8 cellular contexts compared by ENCODE assay signal in the genomic region with DNA sequence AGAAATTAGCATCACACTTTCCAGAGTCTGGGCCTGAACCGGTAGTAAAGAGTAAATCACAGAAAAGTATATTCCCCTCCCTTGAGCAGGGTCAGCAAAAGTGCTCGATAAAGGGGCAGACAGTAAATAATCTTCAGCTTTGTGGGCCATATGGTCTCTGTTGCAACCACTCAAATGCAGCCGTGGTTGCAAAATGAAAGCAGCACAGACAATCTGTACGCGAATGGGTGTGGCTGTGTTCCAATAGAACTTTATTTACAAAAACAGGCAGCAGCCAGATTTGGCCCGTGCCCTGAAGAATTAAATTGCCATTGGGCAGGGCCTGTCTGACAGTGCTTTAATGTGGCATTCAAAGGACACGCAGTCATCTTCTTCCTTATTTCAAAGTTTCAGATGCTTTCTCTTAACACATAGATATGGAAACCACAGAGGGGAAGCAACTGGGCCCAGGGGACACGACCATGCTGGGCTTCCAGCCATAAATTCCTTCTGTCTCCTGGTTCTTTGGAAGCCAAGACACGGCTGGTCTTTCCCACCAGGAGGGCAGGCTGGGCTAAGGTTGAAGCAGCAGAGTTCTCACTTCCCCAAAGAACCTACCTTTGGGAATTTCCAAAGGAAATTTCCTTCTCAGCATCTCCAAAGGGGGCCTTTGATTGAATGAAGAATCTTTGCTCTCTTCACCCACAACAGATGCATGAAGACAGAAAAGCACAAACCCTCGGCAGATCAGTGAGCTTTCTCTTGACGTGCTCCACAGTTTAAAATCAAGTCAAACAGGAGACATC.
DNase-seq lines count a peak whose midpoint lies in the region; ATAC-seq and TF ChIP-seq lines count a peak whose summit lies in the region.

No MANE protein-coding gene starts in this region.

- no peaks in the 10 kb centered on the region for H3K9me3 Mint-ChIP-seq in CD4-positive, CD25-positive, alpha-beta regulatory T cell

- peaks cover 26% of the 10 kb centered on the region for H3K4me1 ChIP-seq in CD4-positive, CD25-positive, alpha-beta regulatory T cell (ENCODE audit: control insufficient read depth, insufficient read depth, low read length, poor library complexity, severe bottlenecking)

- peak overlapping the region; percentile 32 to 64 (median 45) for H3K27ac Mint-ChIP-seq in CD4-positive, CD25-positive, alpha-beta regulatory T cell

- peaks cover 0 to 63% (median 31%) of the 10 kb centered on the region in 4 donors for H3K4me1 Mint-ChIP-seq in CD4-positive, CD25-positive, alpha-beta regulatory T cell

- H3K36me3 Mint-ChIP-seq in CD4-positive, CD25-positive, alpha-beta regulatory T cell: no peaks in the 10 kb centered on the region

- no peak overlapping the region for H3K27ac ChIP-seq in CD4-positive, CD25-positive, alpha-beta regulatory T cell (ENCODE audit: insufficient read depth, low read length, poor library complexity, severe bottlenecking)

- DNase-seq in CD4-positive, CD25-positive, alpha-beta regulatory T cell: peak in 2 of 3 donors; percentile 52 to 80
- DNase-seq in fibroblast of pulmonary artery (ENCODE audit: low read depth) (peak; percentile 85), skeletal muscle cell (ENCODE audit: low read depth) (peak; percentile 79), NCI-H1048 (lab: John Stamatoyannopoulos, UW) (no peak), OCI-M2 (lab: John Stamatoyannopoulos, UW; ENCODE audit: unreplicated experiment) (no peak), DMS114 treated with DMSO at 0.1 percent for 48 hours (lab: John Stamatoyannopoulos, UW; ENCODE audit: unreplicated experiment) (no peak)

- H3K4me3 ChIP-seq in CD4-positive, CD25-positive, alpha-beta regulatory T cell (ENCODE audit: low read depth, low read length): peak overlapping the region; percentile 47
- H3K4me3 ChIP-seq in fibroblast of pulmonary artery (replicated peaks; ENCODE audit: low read depth, low read length): peak overlapping the region; percentile 4
- H3K4me3 ChIP-seq in skeletal muscle cell (ENCODE audit: low read depth, low read length): no peak overlapping the region

- peak; percentile 40 to 48 for ATAC-seq in CD4-positive, CD25-positive, alpha-beta regulatory T cell (ENCODE audit: low read depth in 2 of 2)
- peak; percentile 61 for ATAC-seq in HG02885 (IDR thresholded peaks at IDR 0.05; ENCODE audit: poor library complexity, unreplicated experiment)
- ATAC-seq in SK-N-SH treated with all-trans-retinoic acid at 6 μM for 48 hours: peak; percentile 26; the same call in 2 of the 3 replicates

- H3K36me3 ChIP-seq in CD4-positive, CD25-positive, alpha-beta regulatory T cell (ENCODE audit: control insufficient read depth, insufficient read depth, low read length): no peaks in the 10 kb centered on the region

- H3K4me3 Mint-ChIP-seq in CD4-positive, CD25-positive, alpha-beta regulatory T cell: peak overlapping the region in 3 of 4 donors; percentile 22 to 58 (median 55)

- H3K27me3 ChIP-seq in CD4-positive, CD25-positive, alpha-beta regulatory T cell (ENCODE audit: control insufficient read depth, insufficient read depth, low read length): no peaks in the 10 kb centered on the region

- H3K9me3 ChIP-seq in CD4-positive, CD25-positive, alpha-beta regulatory T cell (ENCODE audit: control insufficient read depth in 2 of 2, low read length in 2 of 2): no peaks in the 10 kb centered on the region

- H3K27me3 Mint-ChIP-seq in CD4-positive, CD25-positive, alpha-beta regulatory T cell: no peaks in the 10 kb centered on the region

- no peak for TF ChIP-seq CTCF in fibroblast of pulmonary artery (IDR thresholded peaks at IDR 0.05; ENCODE audit: low read length, missing control alignments)

TF ChIP-seq in SK-N-SH treated with all-trans-retinoic acid at 6 μM for 48 hours, 23 proteins besides CTCF, POLR2A, EP300 and RAD21:
- TF ChIP-seq RARB (CRISPR knock-in tag; IDR thresholded peaks at IDR 0.05) (no peak), ZNF565 (CRISPR knock-in tag; conservative IDR thresholded peaks at IDR 0.05; ENCODE audit: low read depth) (no peak), GLIS3 (CRISPR knock-in tag; IDR thresholded peaks at IDR 0.05) (no peak), SNAI2 (CRISPR knock-in tag; IDR thresholded peaks at IDR 0.05) (no peak), ESRRG (CRISPR knock-in tag; IDR thresholded peaks at IDR 0.05) (no peak), TOX (CRISPR knock-in tag; IDR thresholded peaks at IDR 0.05; ENCODE audit: borderline replicate concordance) (no peak), TCF4 (CRISPR knock-in tag; IDR thresholded peaks at IDR 0.05; ENCODE audit: borderline replicate concordance) (no peak), OSR1 (CRISPR knock-in tag; IDR thresholded peaks at IDR 0.05) (no peak), ZNF70 (CRISPR knock-in tag; IDR thresholded peaks at IDR 0.05) (no peak), ZFP30 (CRISPR knock-in tag; IDR thresholded peaks at IDR 0.05) (no peak), ZC3H10 (CRISPR knock-in tag; IDR thresholded peaks at IDR 0.05) (no peak), ZNF8 (CRISPR knock-in tag; IDR thresholded peaks at IDR 0.05) (no peak), CSDC2 (CRISPR knock-in tag; IDR thresholded peaks at IDR 0.05) (no peak), PPARA (CRISPR knock-in tag; IDR thresholded peaks at IDR 0.05; ENCODE audit: borderline replicate concordance) (no peak), BACH2 (CRISPR knock-in tag; IDR thresholded peaks at IDR 0.05; ENCODE audit: borderline replicate concordance) (no peak)
- TF ChIP-seq, protein P1, sequence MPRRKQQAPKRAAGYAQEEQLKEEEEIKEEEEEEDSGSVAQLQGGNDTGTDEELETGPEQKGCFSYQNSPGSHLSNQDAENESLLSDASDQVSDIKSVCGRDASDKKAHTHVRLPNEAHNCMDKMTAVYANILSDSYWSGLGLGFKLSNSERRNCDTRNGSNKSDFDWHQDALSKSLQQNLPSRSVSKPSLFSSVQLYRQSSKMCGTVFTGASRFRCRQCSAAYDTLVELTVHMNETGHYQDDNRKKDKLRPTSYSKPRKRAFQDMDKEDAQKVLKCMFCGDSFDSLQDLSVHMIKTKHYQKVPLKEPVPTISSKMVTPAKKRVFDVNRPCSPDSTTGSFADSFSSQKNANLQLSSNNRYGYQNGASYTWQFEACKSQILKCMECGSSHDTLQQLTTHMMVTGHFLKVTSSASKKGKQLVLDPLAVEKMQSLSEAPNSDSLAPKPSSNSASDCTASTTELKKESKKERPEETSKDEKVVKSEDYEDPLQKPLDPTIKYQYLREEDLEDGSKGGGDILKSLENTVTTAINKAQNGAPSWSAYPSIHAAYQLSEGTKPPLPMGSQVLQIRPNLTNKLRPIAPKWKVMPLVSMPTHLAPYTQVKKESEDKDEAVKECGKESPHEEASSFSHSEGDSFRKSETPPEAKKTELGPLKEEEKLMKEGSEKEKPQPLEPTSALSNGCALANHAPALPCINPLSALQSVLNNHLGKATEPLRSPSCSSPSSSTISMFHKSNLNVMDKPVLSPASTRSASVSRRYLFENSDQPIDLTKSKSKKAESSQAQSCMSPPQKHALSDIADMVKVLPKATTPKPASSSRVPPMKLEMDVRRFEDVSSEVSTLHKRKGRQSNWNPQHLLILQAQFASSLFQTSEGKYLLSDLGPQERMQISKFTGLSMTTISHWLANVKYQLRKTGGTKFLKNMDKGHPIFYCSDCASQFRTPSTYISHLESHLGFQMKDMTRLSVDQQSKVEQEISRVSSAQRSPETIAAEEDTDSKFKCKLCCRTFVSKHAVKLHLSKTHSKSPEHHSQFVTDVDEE (CRISPR knock-in tag; IDR thresholded peaks at IDR 0.05): no peak
- TF ChIP-seq, protein P2, sequence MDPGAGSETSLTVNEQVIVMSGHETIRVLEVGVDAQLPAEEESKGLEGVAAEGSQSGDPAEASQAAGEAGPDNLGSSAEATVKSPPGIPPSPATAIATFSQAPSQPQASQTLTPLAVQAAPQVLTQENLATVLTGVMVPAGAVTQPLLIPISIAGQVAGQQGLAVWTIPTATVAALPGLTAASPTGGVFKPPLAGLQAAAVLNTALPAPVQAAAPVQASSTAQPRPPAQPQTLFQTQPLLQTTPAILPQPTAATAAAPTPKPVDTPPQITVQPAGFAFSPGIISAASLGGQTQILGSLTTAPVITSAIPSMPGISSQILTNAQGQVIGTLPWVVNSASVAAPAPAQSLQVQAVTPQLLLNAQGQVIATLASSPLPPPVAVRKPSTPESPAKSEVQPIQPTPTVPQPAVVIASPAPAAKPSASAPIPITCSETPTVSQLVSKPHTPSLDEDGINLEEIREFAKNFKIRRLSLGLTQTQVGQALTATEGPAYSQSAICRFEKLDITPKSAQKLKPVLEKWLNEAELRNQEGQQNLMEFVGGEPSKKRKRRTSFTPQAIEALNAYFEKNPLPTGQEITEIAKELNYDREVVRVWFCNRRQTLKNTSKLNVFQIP (CRISPR knock-in tag; IDR thresholded peaks at IDR 0.05; ENCODE audit: borderline replicate concordance, low read depth): no peak
- TF ChIP-seq, protein P3, sequence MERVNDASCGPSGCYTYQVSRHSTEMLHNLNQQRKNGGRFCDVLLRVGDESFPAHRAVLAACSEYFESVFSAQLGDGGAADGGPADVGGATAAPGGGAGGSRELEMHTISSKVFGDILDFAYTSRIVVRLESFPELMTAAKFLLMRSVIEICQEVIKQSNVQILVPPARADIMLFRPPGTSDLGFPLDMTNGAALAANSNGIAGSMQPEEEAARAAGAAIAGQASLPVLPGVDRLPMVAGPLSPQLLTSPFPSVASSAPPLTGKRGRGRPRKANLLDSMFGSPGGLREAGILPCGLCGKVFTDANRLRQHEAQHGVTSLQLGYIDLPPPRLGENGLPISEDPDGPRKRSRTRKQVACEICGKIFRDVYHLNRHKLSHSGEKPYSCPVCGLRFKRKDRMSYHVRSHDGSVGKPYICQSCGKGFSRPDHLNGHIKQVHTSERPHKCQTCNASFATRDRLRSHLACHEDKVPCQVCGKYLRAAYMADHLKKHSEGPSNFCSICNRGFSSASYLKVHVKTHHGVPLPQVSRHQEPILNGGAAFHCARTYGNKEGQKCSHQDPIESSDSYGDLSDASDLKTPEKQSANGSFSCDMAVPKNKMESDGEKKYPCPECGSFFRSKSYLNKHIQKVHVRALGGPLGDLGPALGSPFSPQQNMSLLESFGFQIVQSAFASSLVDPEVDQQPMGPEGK (CRISPR knock-in tag; IDR thresholded peaks at IDR 0.05; ENCODE audit: borderline replicate concordance): no peak
- TF ChIP-seq, protein P4, sequence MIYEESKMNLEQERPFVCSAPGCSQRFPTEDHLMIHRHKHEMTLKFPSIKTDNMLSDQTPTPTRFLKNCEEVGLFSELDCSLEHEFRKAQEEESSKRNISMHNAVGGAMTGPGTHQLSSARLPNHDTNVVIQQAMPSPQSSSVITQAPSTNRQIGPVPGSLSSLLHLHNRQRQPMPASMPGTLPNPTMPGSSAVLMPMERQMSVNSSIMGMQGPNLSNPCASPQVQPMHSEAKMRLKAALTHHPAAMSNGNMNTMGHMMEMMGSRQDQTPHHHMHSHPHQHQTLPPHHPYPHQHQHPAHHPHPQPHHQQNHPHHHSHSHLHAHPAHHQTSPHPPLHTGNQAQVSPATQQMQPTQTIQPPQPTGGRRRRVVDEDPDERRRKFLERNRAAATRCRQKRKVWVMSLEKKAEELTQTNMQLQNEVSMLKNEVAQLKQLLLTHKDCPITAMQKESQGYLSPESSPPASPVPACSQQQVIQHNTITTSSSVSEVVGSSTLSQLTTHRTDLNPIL (CRISPR knock-in tag; IDR thresholded peaks at IDR 0.05; ENCODE audit: low read depth): no peak

Comparison
In these comparisons a context has a peak if more than half of its experiments do, and no peak if none do; other contexts are left out.
1. DNase-seq: peak in CD4-positive, CD25-positive, alpha-beta regulatory T cell (2 of 3), fibroblast of pulmonary artery (single experiment) and skeletal muscle cell (single experiment); none in NCI-H1048 (single experiment), OCI-M2 (single experiment) and DMS114 treated with DMSO at 0.1 percent for 48 hours (single experiment).
2. Peak in every context shown above with its lines, with median percentiles within 50 percentile points of each other: ATAC-seq.